26 cellular contexts compared by ENCODE assay signal in genomic region chr2:232779935-232780334, GRCh38. TPM values are rescaled to one million over a fixed set of nuclear protein-coding genes. Genes with fewer than 3 reads are reported as not detected.
A peak's percentile ranks its signal among the peaks of the same experiment; 100 is the strongest.
DNase-seq lines count a peak whose midpoint lies in the region; ATAC-seq and TF ChIP-seq lines count a peak whose summit lies in the region.
"Had no signal": no experiment of that assay in that cellular context is flagged by ENCODE, and none has a peak within 500 bp of the region (broad histone marks: within the 10 kb centered on the region; RNA-seq: fewer than 3 reads in every experiment).

No MANE protein-coding gene starts in this region.

- H3K4me3 ChIP-seq in astrocyte of the cerebellum (ENCODE audit: low read depth, low read length) (no peak overlapping the region), left lung (no peak overlapping the region)
- H3K4me3 ChIP-seq: transverse colon had no signal

- no peak overlapping the region for H3K27ac ChIP-seq in left lung
- H3K27ac ChIP-seq: 22Rv1 had no signal

- H3K36me3 ChIP-seq in left lung: peaks cover 0 to 9% of the 10 kb centered on the region in 2 donors
- H3K36me3 ChIP-seq: transverse colon had no signal

- no peaks in the 10 kb centered on the region for H3K9me3 Mint-ChIP-seq in stimulated activated effector memory CD8-positive, alpha-beta T cell treated with anti-CD3 and anti-CD28 coated beads, Interleukin-12 subunit alpha, Interleukin-12 subunit beta, amount 100 ng/mL, for 72 hours
- H3K9me3 Mint-ChIP-seq: activated T-helper 17 cell treated with anti-CD3 and anti-CD28 coated beads, Interleukin-2, amount 50 U/mL, for 72 hours; CD8-positive, alpha-beta T cell; stimulated activated naive CD8-positive, alpha-beta T cell treated with anti-CD3 and anti-CD28 coated beads, Interleukin-15, Interleukin-2, amounts not matched to agents 100 ng/mL and 50 ng/mL, for 24 hours had no signal

- H3K27ac Mint-ChIP-seq in stimulated activated effector memory CD8-positive, alpha-beta T cell treated with anti-CD3 and anti-CD28 coated beads, Interleukin-12 subunit alpha, Interleukin-12 subunit beta, amount 100 ng/mL, for 72 hours: peak overlapping the region; percentile 23
- H3K27ac Mint-ChIP-seq: activated T-helper 17 cell treated with anti-CD3 and anti-CD28 coated beads, Interleukin-2, amount 50 U/mL, for 72 hours; progenitor cell of endocrine pancreas; stimulated activated naive CD8-positive, alpha-beta T cell treated with anti-CD3 and anti-CD28 coated beads, Interleukin-15, Interleukin-2, amounts not matched to agents 100 ng/mL and 50 ng/mL, for 24 hours had no signal

- no peaks in the 10 kb centered on the region for H3K9me3 ChIP-seq in left lung
- H3K9me3 ChIP-seq: transverse colon had no signal

- TF ChIP-seq CTCF in astrocyte of the cerebellum (IDR thresholded peaks at IDR 0.05; ENCODE audit: low read depth, low read length, missing control alignments): no peak
- TF ChIP-seq CTCF in left lung (IDR thresholded peaks at IDR 0.05): no peak

- peak; percentile 84 for ATAC-seq in left lung
- no peak for ATAC-seq in stimulated activated effector memory CD8-positive, alpha-beta T cell treated with anti-CD3 and anti-CD28 coated beads, Interleukin-12 subunit alpha, Interleukin-12 subunit beta, amount 100 ng/mL, for 72 hours
- ATAC-seq: activated T-helper 17 cell treated with anti-CD3 and anti-CD28 coated beads, Interleukin-2, amount 50 U/mL, for 72 hours; CD8-positive, alpha-beta T cell; HCT116 had no signal

- in situ Hi-C loops in astrocyte of the cerebellum (cut with HindIII; ENCODE audit: low sequenced_read_pairs): no loop called here

- H3K4me1 Mint-ChIP-seq in stimulated activated effector memory CD8-positive, alpha-beta T cell treated with anti-CD3 and anti-CD28 coated beads, Interleukin-12 subunit alpha, Interleukin-12 subunit beta, amount 100 ng/mL, for 72 hours: peaks cover 9% of the 10 kb centered on the region

- H3K4me1 ChIP-seq in left lung: no peaks in the 10 kb centered on the region

- no peaks in the 10 kb centered on the region for H3K27me3 ChIP-seq in left lung
- H3K27me3 ChIP-seq: transverse colon had no signal

- peaks cover 44% of the 10 kb centered on the region for H3K36me3 Mint-ChIP-seq in stimulated activated effector memory CD8-positive, alpha-beta T cell treated with anti-CD3 and anti-CD28 coated beads, Interleukin-12 subunit alpha, Interleukin-12 subunit beta, amount 100 ng/mL, for 72 hours

- intact Hi-C loops in left lung (cut with DNase I): no loop called here

- H3K4me3 Mint-ChIP-seq in stimulated activated effector memory CD8-positive, alpha-beta T cell treated with anti-CD3 and anti-CD28 coated beads, Interleukin-12 subunit alpha, Interleukin-12 subunit beta, amount 100 ng/mL, for 72 hours: no peak overlapping the region
- H3K4me3 Mint-ChIP-seq: activated T-helper 17 cell treated with anti-CD3 and anti-CD28 coated beads, Interleukin-2, amount 50 U/mL, for 72 hours; CD8-positive, alpha-beta T cell; stimulated activated naive CD8-positive, alpha-beta T cell treated with anti-CD3 and anti-CD28 coated beads, Interleukin-15, Interleukin-2, amounts not matched to agents 100 ng/mL and 50 ng/mL, for 24 hours had no signal

- DNase-seq in DMS 273 (lab: John Stamatoyannopoulos, UW; ENCODE audit: unreplicated experiment) (peak; percentile 14), DMS 273 treated with DMSO at 0.1 percent for 48 hours (lab: John Stamatoyannopoulos, UW) (no peak), astrocyte of the cerebellum (ENCODE audit: low read depth) (peak; percentile 28), left lung (no peak), NCI-H2171 (lab: John Stamatoyannopoulos, UW) (no peak), T1000 (lab: John Stamatoyannopoulos, UW) (no peak)
- DNase-seq in stimulated activated effector memory CD8-positive, alpha-beta T cell treated with anti-CD3 and anti-CD28 coated beads, Interleukin-12 subunit alpha, Interleukin-12 subunit beta, amount 100 ng/mL, for 72 hours (ENCODE audit: low spot score in 2 of 2): no peak
- no peak for DNase-seq in stimulated activated CD4-positive, alpha-beta T cell treated with anti-CD3 and anti-CD28 coated beads, Interleukin-4, amount 100 ng/mL, for 24 hours
- DNase-seq: activated CD8-positive, alpha-beta memory T cell treated with anti-CD3 and anti-CD28 coated beads, Interleukin-2, amount 50 U/mL, for 4 hours; AML-193; CD8-positive, alpha-beta T cell; DMS53; head of caudate nucleus; KG1; NCI-H187; NK-92 treated with Interleukin-12 subunit alpha and Interleukin-12 subunit beta, amount 100 ng/mL, for 24 hours; small intestine; T-helper 2 cell; transverse colon had no signal

RNA-seq across cellular contexts. Expression of gene KCNJ13, which starts 3.6 kb away (rescaled TPM):
- total RNA-seq in left lung: not detected
- total RNA-seq: activated T-helper 17 cell treated with anti-CD3 and anti-CD28 coated beads, Interleukin-2, amount 50 U/mL, for 72 hours; bronchial epithelial cell; CD8-positive, alpha-beta T cell; HT1080; transverse colon had no signal

Comparison
In these comparisons a context has a peak if more than half of its experiments do, and no peak if none do; other contexts are left out.
1. DNase-seq: peak in DMS 273 (single experiment) and astrocyte of the cerebellum (single experiment); none in DMS 273 treated with DMSO at 0.1 percent for 48 hours (single experiment), left lung (0 of 2), stimulated activated effector memory CD8-positive, alpha-beta T cell treated with anti-CD3 and anti-CD28 coated beads, Interleukin-12 subunit alpha, Interleukin-12 subunit beta, amount 100 ng/mL, for 72 hours (0 of 2), stimulated activated CD4-positive, alpha-beta T cell treated with anti-CD3 and anti-CD28 coated beads, Interleukin-4, amount 100 ng/mL, for 24 hours (single experiment), NCI-H2171 (single experiment) and T1000 (single experiment).